1 cellular context compared by ENCODE assay signal in the genomic region with DNA sequence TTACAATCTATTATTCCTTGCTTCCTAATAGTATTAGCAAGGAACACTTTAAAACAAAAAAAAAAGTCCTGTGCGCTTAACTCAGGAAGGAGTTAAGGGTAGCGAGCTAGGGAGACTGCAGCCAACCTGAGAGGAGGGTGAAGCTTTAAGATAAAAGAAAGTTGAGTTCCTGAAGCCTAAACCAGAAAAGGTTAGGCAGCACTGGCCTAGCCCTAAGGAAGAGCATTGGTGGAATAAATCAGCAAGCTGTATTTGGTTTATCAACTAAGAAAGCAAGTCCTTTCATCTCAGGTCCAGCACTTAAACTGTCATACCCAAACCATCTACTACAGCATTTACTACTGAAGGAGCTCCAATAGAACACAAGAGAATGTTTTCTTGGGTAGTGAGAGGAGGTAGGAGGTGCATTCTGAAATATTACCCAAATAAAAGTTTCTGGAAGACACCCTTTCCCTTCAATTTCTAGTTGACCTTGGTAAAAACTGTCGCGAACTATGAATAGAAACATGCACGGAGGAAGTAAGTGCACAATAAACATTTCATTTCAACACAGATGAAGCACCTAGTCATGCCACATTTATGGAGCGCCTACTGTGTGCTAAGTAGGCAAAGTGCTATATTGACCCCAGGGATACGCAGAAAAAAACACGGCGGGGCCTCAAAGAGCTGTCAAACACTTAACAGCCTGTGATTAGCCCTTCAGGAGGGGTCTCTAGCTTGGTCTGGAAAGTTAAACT.
TF ChIP-seq lines count a peak whose summit lies in the region.

No MANE protein-coding gene starts in this region.

TF ChIP-seq in endothelial cell of umbilical vein, 7 proteins besides CTCF, POLR2A, EP300 and RAD21:
- TF ChIP-seq JUN (IDR thresholded peaks at IDR 0.05; ENCODE audit: borderline replicate concordance, insufficient read depth, insufficient read length, low read depth) (no peak), EZH2 (IDR thresholded peaks at IDR 0.05; ENCODE audit: borderline replicate concordance, low read depth, low read length, severe bottlenecking) (no peak), POLR2AphosphoS5 (IDR thresholded peaks at IDR 0.05; ENCODE audit: insufficient read depth, low read depth, low read length) (no peak), GATA2 (IDR thresholded peaks at IDR 0.05; ENCODE audit: insufficient read depth, insufficient read length, low read depth, low read length) (no peak), FOS (IDR thresholded peaks at IDR 0.05; ENCODE audit: borderline replicate concordance, insufficient read depth, low read length) (no peak), MYC (IDR thresholded peaks at IDR 0.05; ENCODE audit: low read depth, low read length) (no peak)
- TF ChIP-seq, protein P1, sequence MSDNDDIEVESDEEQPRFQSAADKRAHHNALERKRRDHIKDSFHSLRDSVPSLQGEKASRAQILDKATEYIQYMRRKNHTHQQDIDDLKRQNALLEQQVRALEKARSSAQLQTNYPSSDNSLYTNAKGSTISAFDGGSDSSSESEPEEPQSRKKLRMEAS (IDR thresholded peaks at IDR 0.05; ENCODE audit: insufficient read depth, insufficient read length), result no peak
